ENCODE assay signal across 21 cellular contexts in genomic region chr3:87488725-87489124, GRCh38.
"Had no signal": no experiment of that assay in that cellular context is flagged by ENCODE, and none has a peak within 500 bp of the region (broad histone marks: within the 10 kb centered on the region; RNA-seq: fewer than 3 reads in every experiment).

No MANE protein-coding gene starts in this region.

- H3K4me1 Mint-ChIP-seq: activated CD4-positive, alpha-beta T cell treated with anti-CD3 and anti-CD28 coated beads, Interleukin-2, amount 10 ng/mL, durations not matched to agents 24 days and 14 days; activated CD8-positive, alpha-beta memory T cell treated with anti-CD3 and anti-CD28 coated beads, Interleukin-2, amount 10 ng/mL, durations not matched to agents 7 days and 5 days; naive thymus-derived CD8-positive, alpha-beta T cell; neural progenitor cell had no signal

- H3K36me3 Mint-ChIP-seq: activated CD8-positive, alpha-beta memory T cell treated with anti-CD3 and anti-CD28 coated beads, Interleukin-2, amount 10 ng/mL, durations not matched to agents 7 days and 5 days; activated naive CD4-positive, alpha-beta T cell treated with anti-CD3 and anti-CD28 coated beads, Interleukin-2, amount 50 U/mL, for 72 hours; naive thymus-derived CD8-positive, alpha-beta T cell; neural progenitor cell; type B pancreatic cell had no signal

- H3K9ac ChIP-seq: neural progenitor cell had no signal

- DNase-seq: activated CD4-positive, alpha-beta T cell treated with anti-CD3 and anti-CD28 coated beads, Interleukin-2, amount 10 ng/mL, durations not matched to agents 24 days and 14 days; activated CD8-positive, alpha-beta memory T cell treated with anti-CD3 and anti-CD28 coated beads, Interleukin-2, amount 10 ng/mL, durations not matched to agents 7 days and 5 days; activated CD8-positive, alpha-beta T cell treated with anti-CD3 and anti-CD28 coated beads for 36 hours; activated gamma-delta T cell; activated T-cell treated with anti-CD3 and anti-CD28 coated beads for 4 hours; cortex of kidney; hippocampal formation; left ventricle myocardium inferior; naive thymus-derived CD8-positive, alpha-beta T cell; posterior cingulate gyrus; stimulated activated CD4-positive, alpha-beta T cell treated with anti-CD3 and anti-CD28 coated beads, Interleukin-15, amount 100 ng/mL, for 24 hours; stimulated activated naive CD4-positive, alpha-beta T cell had no signal

- H3K27ac Mint-ChIP-seq: activated CD4-positive, alpha-beta T cell treated with anti-CD3 and anti-CD28 coated beads, Interleukin-2, amount 10 ng/mL, durations not matched to agents 24 days and 14 days; activated CD8-positive, alpha-beta memory T cell treated with anti-CD3 and anti-CD28 coated beads, Interleukin-2, amount 10 ng/mL, durations not matched to agents 7 days and 5 days; activated CD8-positive, alpha-beta T cell treated with anti-CD3 and anti-CD28 coated beads for 36 hours; activated naive CD4-positive, alpha-beta T cell treated with anti-CD3 and anti-CD28 coated beads, Interleukin-2, amount 50 U/mL, for 72 hours; naive thymus-derived CD8-positive, alpha-beta T cell; neural progenitor cell; type B pancreatic cell had no signal

- H3K27me3 ChIP-seq: breast epithelium, neural progenitor cell, vagina had no signal

- H3K9me3 ChIP-seq: breast epithelium, left ventricle myocardium inferior, thoracic aorta, vagina had no signal

- H3K9me3 Mint-ChIP-seq: activated CD4-positive, alpha-beta T cell treated with anti-CD3 and anti-CD28 coated beads, Interleukin-2, amount 10 ng/mL, durations not matched to agents 24 days and 14 days; activated naive CD4-positive, alpha-beta T cell treated with anti-CD3 and anti-CD28 coated beads, Interleukin-2, amount 50 U/mL, for 72 hours; neural progenitor cell; type B pancreatic cell had no signal

- H3K4me3 Mint-ChIP-seq: activated CD4-positive, alpha-beta T cell treated with anti-CD3 and anti-CD28 coated beads, Interleukin-2, amount 10 ng/mL, durations not matched to agents 24 days and 14 days; activated CD8-positive, alpha-beta memory T cell treated with anti-CD3 and anti-CD28 coated beads, Interleukin-2, amount 10 ng/mL, durations not matched to agents 7 days and 5 days; activated CD8-positive, alpha-beta T cell treated with anti-CD3 and anti-CD28 coated beads for 36 hours; naive thymus-derived CD8-positive, alpha-beta T cell; neural progenitor cell; type B pancreatic cell had no signal

- ATAC-seq: activated CD4-positive, CD25-positive, alpha-beta regulatory T cell treated with anti-CD3 and anti-CD28 coated beads, Interleukin-2, amount 50 U/mL, for 24 hours; activated CD8-positive, alpha-beta memory T cell treated with anti-CD3 and anti-CD28 coated beads, Interleukin-2, amount 10 ng/mL, durations not matched to agents 7 days and 5 days; activated CD8-positive, alpha-beta T cell treated with anti-CD3 and anti-CD28 coated beads for 36 hours; activated naive CD4-positive, alpha-beta T cell treated with anti-CD3 and anti-CD28 coated beads, Interleukin-2, amount 50 U/mL, for 72 hours; naive thymus-derived CD8-positive, alpha-beta T cell; sciatic nerve had no signal

- H3K4me1 ChIP-seq: breast epithelium, left ventricle myocardium inferior, neural progenitor cell, vagina had no signal

- H3K27me3 Mint-ChIP-seq: activated CD4-positive, alpha-beta T cell treated with anti-CD3 and anti-CD28 coated beads, Interleukin-2, amount 10 ng/mL, durations not matched to agents 24 days and 14 days; activated CD8-positive, alpha-beta memory T cell treated with anti-CD3 and anti-CD28 coated beads, Interleukin-2, amount 10 ng/mL, durations not matched to agents 7 days and 5 days; activated CD8-positive, alpha-beta T cell treated with anti-CD3 and anti-CD28 coated beads for 36 hours; type B pancreatic cell had no signal

- H3K4me3 ChIP-seq: breast epithelium, left ventricle myocardium inferior, neural progenitor cell, smooth muscle cell, thoracic aorta, vagina had no signal

- H3K36me3 ChIP-seq: left ventricle myocardium inferior, neural progenitor cell, thoracic aorta, vagina had no signal
